21 cellular contexts compared by ENCODE assay signal in the genomic region with DNA sequence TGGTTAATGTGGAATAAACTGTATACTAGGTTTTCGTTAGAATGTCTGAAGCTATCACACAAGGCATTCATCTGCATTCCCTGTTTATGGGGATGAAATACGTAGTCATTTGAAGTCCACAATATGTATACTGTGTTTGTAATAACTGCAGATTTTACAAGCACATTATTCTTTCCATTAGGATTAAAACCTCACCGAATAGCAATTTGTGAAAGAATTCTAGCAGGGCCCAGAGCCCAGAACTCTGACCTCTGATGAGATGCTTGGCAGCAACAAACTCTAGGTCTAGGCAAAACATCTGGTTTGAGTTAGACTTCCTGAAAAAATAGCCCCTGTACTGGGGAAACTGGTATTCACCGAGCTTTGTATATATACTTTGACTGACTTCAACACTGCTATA.
A peak's percentile ranks its signal among the peaks of the same experiment; 100 is the strongest.
DNase-seq lines count a peak whose midpoint lies in the region; FAIRE-seq and TF ChIP-seq lines count a peak whose summit lies in the region.
"Had no signal": no experiment of that assay in that cellular context is flagged by ENCODE, and none has a peak within 500 bp of the region (broad histone marks: within the 10 kb centered on the region; RNA-seq: fewer than 3 reads in every experiment).

No MANE protein-coding gene starts in this region.

- H3K27me3 ChIP-seq in SK-N-SH (ENCODE audit: insufficient read depth) (no peaks in the 10 kb centered on the region), vagina (no peaks in the 10 kb centered on the region)
- H3K27me3 ChIP-seq: upper lobe of left lung had no signal

- DNase-seq in EH (ENCODE audit: low read depth) (peak; percentile 98), SK-N-SH (no peak), fibroblast of villous mesenchyme (ENCODE audit: low read depth) (peak; percentile 94), smooth muscle cell of the brain vasculature (ENCODE audit: low read depth, low spot score) (peak; percentile 87), RCC 7860 (ENCODE audit: low spot score) (no peak), NCI-H345 (lab: John Stamatoyannopoulos, UW) (no peak), vagina (ENCODE audit: extremely low spot score in 2 of 2) (no peak), retina (no peak)
- DNase-seq: activated CD4-positive, alpha-beta T cell treated with anti-CD3 and anti-CD28 coated beads, Interleukin-2, amount 50 U/mL, for 48 hours; caudate nucleus; CD4-positive, alpha-beta memory T cell; Kasumi-1; NCI-H187; NCI-H69; occipital lobe; SHP77; stimulated activated CD4-positive, alpha-beta T cell treated with anti-CD3 and anti-CD28 coated beads, Interleukin-15, amount 100 ng/mL, for 24 hours; upper lobe of left lung had no signal

- H3K4me1 ChIP-seq in SK-N-SH (ENCODE audit: control insufficient read depth in 1 of 2, insufficient read depth in 2 of 2, low read depth in 1 of 2, low read length in 1 of 2) (peaks cover 0 to 7% of the 10 kb centered on the region in 2 experiments; a peak in 1 of 4 replicates), vagina (peaks cover 9% of the 10 kb centered on the region)
- H3K4me1 ChIP-seq: upper lobe of left lung had no signal

- H3K9me3 ChIP-seq in SK-N-SH = no peaks in the 10 kb centered on the region
- no peaks in the 10 kb centered on the region for H3K9me3 ChIP-seq in vagina
- H3K9me3 ChIP-seq: upper lobe of left lung had no signal

- H2AFZ ChIP-seq in SK-N-SH (ENCODE audit: low read depth) = no peak overlapping the region

- H3K27ac ChIP-seq in SK-N-SH (ENCODE audit: low read depth in 2 of 2, low read length in 1 of 2) (peak overlapping the region in 1 of 2 experiments; percentile 16; a peak in 1 of 4 replicates), vagina (no peak overlapping the region)
- H3K27ac ChIP-seq: epithelial cell of prostate, upper lobe of left lung had no signal

- H3F3A ChIP-seq in SK-N-SH (replicated peaks; ENCODE audit: insufficient read depth) = no peaks in the 10 kb centered on the region

- WGBS in SK-N-SH (ENCODE audit: low lambda C conversion rate) = 86% methylated on average over 4 of the region's 4 CpGs

- H3K79me2 ChIP-seq in SK-N-SH (ENCODE audit: insufficient read depth) = no peaks in the 10 kb centered on the region

- TF ChIP-seq EP300 in SK-N-SH (IDR thresholded peaks at IDR 0.05; ENCODE audit: borderline replicate concordance in 1 of 2, low read depth in 1 of 2, low read length in 1 of 2) = no peak

- POLR2A ChIA-PET in SK-N-SH (lab: Yijun Ruan, JAX) = no interaction called here

- H3K36me3 ChIP-seq in SK-N-SH (replicated peaks in 1 of 2; ENCODE audit: control insufficient read depth in 1 of 2, insufficient read depth in 2 of 2, low read length in 1 of 2) (peaks cover 0 to 12% of the 10 kb centered on the region in 2 experiments), vagina (no peaks in the 10 kb centered on the region)
- H3K36me3 ChIP-seq: upper lobe of left lung had no signal

- H3K4me3 ChIP-seq in SK-N-SH (ENCODE audit: low read depth in 2 of 2, low read length in 1 of 2) (no peak overlapping the region), fibroblast of villous mesenchyme (ENCODE audit: low read depth, low read length) (no peak overlapping the region), vagina (no peak overlapping the region)
- H3K4me3 ChIP-seq: upper lobe of left lung had no signal

- TF ChIP-seq RAD21 in SK-N-SH (IDR thresholded peaks at IDR 0.05; ENCODE audit: low read length) = no peak

- no peak for FAIRE-seq in RCC 7860 (lab: Jason Lieb, UNC)
- FAIRE-seq: GM18507, H1 had no signal

- no peaks in the 10 kb centered on the region for H3K9me2 ChIP-seq in SK-N-SH

- H3K9ac ChIP-seq in SK-N-SH = no peak overlapping the region

- CTCF ChIA-PET in SK-N-SH (lab: Yijun Ruan, JAX) = interaction anchor here (1.0 to 1.4 kb wide), 4 partner anchors 13 to 471 kb away, joined by 3 to 4 read pairs (median 4); no protein-coding TSS in a partner anchor

- H4K20me1 ChIP-seq in SK-N-SH (ENCODE audit: insufficient read depth) = no peaks in the 10 kb centered on the region

- no peak for TF ChIP-seq POLR2A in vagina (IDR thresholded peaks at IDR 0.05)

- no peak for TF ChIP-seq CTCF in SK-N-SH (IDR thresholded peaks at IDR 0.05)
- no peak for TF ChIP-seq CTCF in fibroblast of villous mesenchyme (IDR thresholded peaks at IDR 0.05; ENCODE audit: insufficient read depth, low read depth, low read length)
- TF ChIP-seq CTCF in vagina (IDR thresholded peaks at IDR 0.05) = no peak

- intact Hi-C loops in vagina (cut with DNase I) = no loop called here

- H3K4me2 ChIP-seq in SK-N-SH = no peak overlapping the region

TF ChIP-seq in SK-N-SH, 30 proteins besides CTCF, POLR2A, EP300 and RAD21:
- TF ChIP-seq NFIC (IDR thresholded peaks at IDR 0.05; ENCODE audit: borderline replicate concordance) (0 out of 2 replicates have a peak, but pooled peaks have one; percentile 18), RFX5 (IDR thresholded peaks at IDR 0.05; ENCODE audit: low read length) (no peak), TAF1 (IDR thresholded peaks at IDR 0.05; ENCODE audit: borderline replicate concordance, low read depth, low read length) (no peak), FOSL2 (IDR thresholded peaks at IDR 0.05; ENCODE audit: borderline replicate concordance, low read depth) (no peak), TCF12 (IDR thresholded peaks at IDR 0.05) (peak; percentile 64)
- TF ChIP-seq, protein P1, sequence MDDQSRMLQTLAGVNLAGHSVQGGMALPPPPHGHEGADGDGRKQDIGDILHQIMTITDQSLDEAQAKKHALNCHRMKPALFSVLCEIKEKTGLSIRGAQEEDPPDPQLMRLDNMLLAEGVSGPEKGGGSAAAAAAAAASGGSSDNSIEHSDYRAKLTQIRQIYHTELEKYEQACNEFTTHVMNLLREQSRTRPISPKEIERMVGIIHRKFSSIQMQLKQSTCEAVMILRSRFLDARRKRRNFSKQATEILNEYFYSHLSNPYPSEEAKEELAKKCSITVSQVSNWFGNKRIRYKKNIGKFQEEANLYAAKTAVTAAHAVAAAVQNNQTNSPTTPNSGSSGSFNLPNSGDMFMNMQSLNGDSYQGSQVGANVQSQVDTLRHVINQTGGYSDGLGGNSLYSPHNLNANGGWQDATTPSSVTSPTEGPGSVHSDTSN (IDR thresholded peaks at IDR 0.05) = no peak
- TF ChIP-seq, protein P2, sequence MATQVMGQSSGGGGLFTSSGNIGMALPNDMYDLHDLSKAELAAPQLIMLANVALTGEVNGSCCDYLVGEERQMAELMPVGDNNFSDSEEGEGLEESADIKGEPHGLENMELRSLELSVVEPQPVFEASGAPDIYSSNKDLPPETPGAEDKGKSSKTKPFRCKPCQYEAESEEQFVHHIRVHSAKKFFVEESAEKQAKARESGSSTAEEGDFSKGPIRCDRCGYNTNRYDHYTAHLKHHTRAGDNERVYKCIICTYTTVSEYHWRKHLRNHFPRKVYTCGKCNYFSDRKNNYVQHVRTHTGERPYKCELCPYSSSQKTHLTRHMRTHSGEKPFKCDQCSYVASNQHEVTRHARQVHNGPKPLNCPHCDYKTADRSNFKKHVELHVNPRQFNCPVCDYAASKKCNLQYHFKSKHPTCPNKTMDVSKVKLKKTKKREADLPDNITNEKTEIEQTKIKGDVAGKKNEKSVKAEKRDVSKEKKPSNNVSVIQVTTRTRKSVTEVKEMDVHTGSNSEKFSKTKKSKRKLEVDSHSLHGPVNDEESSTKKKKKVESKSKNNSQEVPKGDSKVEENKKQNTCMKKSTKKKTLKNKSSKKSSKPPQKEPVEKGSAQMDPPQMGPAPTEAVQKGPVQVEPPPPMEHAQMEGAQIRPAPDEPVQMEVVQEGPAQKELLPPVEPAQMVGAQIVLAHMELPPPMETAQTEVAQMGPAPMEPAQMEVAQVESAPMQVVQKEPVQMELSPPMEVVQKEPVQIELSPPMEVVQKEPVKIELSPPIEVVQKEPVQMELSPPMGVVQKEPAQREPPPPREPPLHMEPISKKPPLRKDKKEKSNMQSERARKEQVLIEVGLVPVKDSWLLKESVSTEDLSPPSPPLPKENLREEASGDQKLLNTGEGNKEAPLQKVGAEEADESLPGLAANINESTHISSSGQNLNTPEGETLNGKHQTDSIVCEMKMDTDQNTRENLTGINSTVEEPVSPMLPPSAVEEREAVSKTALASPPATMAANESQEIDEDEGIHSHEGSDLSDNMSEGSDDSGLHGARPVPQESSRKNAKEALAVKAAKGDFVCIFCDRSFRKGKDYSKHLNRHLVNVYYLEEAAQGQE (IDR thresholded peaks at IDR 0.05; ENCODE audit: low read depth, low read length) = no peak
TF ChIP-seq in SK-N-SH: peak in this region for 2.

Comparison
In these comparisons a context has a peak if more than half of its experiments do, and no peak if none do; other contexts are left out.
1. DNase-seq: peak in EH (single experiment), fibroblast of villous mesenchyme (single experiment) and smooth muscle cell of the brain vasculature (single experiment); none in SK-N-SH (single experiment), RCC 7860 (single experiment), NCI-H345 (single experiment), vagina (0 of 2) and retina (single experiment).